Comparison of ENCODE assay signal across 8 cellular contexts in the genomic region with DNA sequence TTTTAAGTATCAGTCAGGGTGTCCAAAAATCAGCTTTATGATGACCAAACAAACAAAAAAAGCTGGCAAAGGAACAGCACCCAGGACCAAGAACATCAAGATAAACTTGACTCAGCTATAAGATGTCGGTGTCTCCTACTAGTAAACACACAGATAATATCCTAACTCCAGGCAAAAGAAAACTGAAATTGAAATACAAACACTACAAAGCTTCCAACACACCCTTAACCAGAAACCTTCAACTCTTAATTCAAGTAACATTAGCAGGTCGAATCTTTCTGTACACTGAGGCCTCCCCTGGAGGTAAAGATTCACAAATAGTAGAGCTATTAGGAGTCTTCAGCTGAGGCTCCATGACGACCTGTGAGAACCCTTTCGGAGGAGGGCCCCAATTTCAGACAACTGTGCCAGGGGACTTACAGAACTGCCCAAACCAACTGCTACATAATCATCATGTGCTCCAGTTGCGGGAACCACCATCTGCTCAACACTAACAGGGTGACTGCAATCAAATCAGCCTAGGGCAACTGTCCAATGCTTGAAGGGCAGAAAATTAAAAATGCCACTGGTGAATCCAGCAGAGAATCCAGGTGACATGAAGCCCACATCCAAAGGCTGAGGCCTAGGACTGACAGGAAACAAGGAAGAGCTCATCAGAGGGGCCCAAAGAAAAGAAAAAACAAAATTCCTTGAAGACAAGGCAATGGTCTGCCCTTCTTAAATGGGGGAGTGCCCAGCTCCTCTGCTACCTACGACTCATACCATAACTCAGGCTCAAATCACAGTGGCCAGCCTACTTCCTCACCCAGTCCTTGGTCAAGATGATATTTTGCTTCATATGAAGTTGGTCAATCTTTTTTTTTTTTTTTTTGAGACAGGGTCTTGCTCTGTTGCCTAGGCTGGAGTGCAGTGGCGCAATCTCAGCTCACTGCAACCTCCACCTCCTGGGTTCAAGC. TPM values are rescaled to one million over a fixed set of nuclear protein-coding genes. Genes with fewer than 3 reads are reported as not detected.
DNase-seq lines count a peak whose midpoint lies in the region; ATAC-seq lines count a peak whose summit lies in the region.

No MANE protein-coding gene starts in this region.

- peak; percentile 69 to 84 for ATAC-seq in activated T-cell treated with anti-CD3 and anti-CD28 coated beads, Interleukin-2, amount 50 U/mL, for 4 hours
- ATAC-seq in HG03571 (IDR thresholded peaks at IDR 0.05; ENCODE audit: unreplicated experiment) (peak; percentile 49), GM19328 (IDR thresholded peaks at IDR 0.05; ENCODE audit: unreplicated experiment) (no peak)
- ATAC-seq in central memory CD8-positive, alpha-beta T cell (replicated peaks; ENCODE audit: extremely low read depth, poor library complexity, severe bottlenecking): peak; percentile 78

- no peaks in the 10 kb centered on the region for H3K27me3 Mint-ChIP-seq in activated T-cell treated with anti-CD3 and anti-CD28 coated beads, Interleukin-2, amount 50 U/mL, for 4 hours (ENCODE audit: low read depth)
- H3K27me3 Mint-ChIP-seq in central memory CD8-positive, alpha-beta T cell: no peaks in the 10 kb centered on the region

- H3K9me3 Mint-ChIP-seq in activated T-cell treated with anti-CD3 and anti-CD28 coated beads, Interleukin-2, amount 50 U/mL, for 4 hours: no peaks in the 10 kb centered on the region
- no peaks in the 10 kb centered on the region for H3K9me3 Mint-ChIP-seq in central memory CD8-positive, alpha-beta T cell

- peak overlapping the region; percentile 85 for H3K27ac Mint-ChIP-seq in central memory CD8-positive, alpha-beta T cell (ENCODE audit: low read depth)

- H3K4me3 Mint-ChIP-seq in activated T-cell treated with anti-CD3 and anti-CD28 coated beads, Interleukin-2, amount 50 U/mL, for 4 hours: peak overlapping the region; percentile 45
- peak overlapping the region; percentile 59 for H3K4me3 Mint-ChIP-seq in central memory CD8-positive, alpha-beta T cell

- no peak for DNase-seq in activated T-cell treated with anti-CD3 and anti-CD28 coated beads, Interleukin-2, amount 50 U/mL, for 4 hours
- DNase-seq in activated T-cell treated with anti-CD3 and anti-CD28 coated beads, Interleukin-2, amount 50 U/mL, for 1 hour: no peak
- no peak for DNase-seq in central memory CD8-positive, alpha-beta T cell (ENCODE audit: low spot score in 2 of 2)
- peak; percentile 30 for DNase-seq in renal cortical epithelial cell (ENCODE audit: low read depth)
- DNase-seq in medulla oblongata (ENCODE audit: extremely low spot score): no peak
- no peak for DNase-seq in 8988T

- H3K4me1 Mint-ChIP-seq in activated T-cell treated with anti-CD3 and anti-CD28 coated beads, Interleukin-2, amount 50 U/mL, for 4 hours (ENCODE audit: low read depth): peaks cover 59% of the 10 kb centered on the region
- H3K4me1 Mint-ChIP-seq in central memory CD8-positive, alpha-beta T cell: peaks cover 77% of the 10 kb centered on the region

- H3K36me3 Mint-ChIP-seq in activated T-cell treated with anti-CD3 and anti-CD28 coated beads, Interleukin-2, amount 50 U/mL, for 4 hours (ENCODE audit: insufficient read depth): peaks cover 59% of the 10 kb centered on the region
- peaks cover 27% of the 10 kb centered on the region for H3K36me3 Mint-ChIP-seq in central memory CD8-positive, alpha-beta T cell (ENCODE audit: insufficient read depth)

RNA-seq across cellular contexts. Expression of a gene that starts 20.0 kb away (rescaled TPM):
- 10 to 100 TPM; 57.0 to 62.6 (median 62.4) TPM for total RNA-seq in activated T-cell treated with anti-CD3 and anti-CD28 coated beads, Interleukin-2, amount 50 U/mL, for 4 hours
- total RNA-seq in renal cortical epithelial cell: 121 and 123 TPM in 2 replicates
